In genomic region chr14:60184597-60185555, GRCh38 we compare ENCODE assay signal across 1 cellular context.
TF ChIP-seq lines count a peak whose summit lies in the region.

No MANE protein-coding gene starts in this region.

TF ChIP-seq in endothelial cell of umbilical vein, 7 proteins besides CTCF, POLR2A, EP300 and RAD21 (continued from another document):
- TF ChIP-seq MYC (IDR thresholded peaks at IDR 0.05; ENCODE audit: low read depth, low read length) (no peak), JUN (IDR thresholded peaks at IDR 0.05; ENCODE audit: borderline replicate concordance, insufficient read depth, insufficient read length, low read depth) (no peak), EZH2 (IDR thresholded peaks at IDR 0.05; ENCODE audit: borderline replicate concordance, low read depth, low read length, severe bottlenecking) (no peak), MAX (IDR thresholded peaks at IDR 0.05; ENCODE audit: insufficient read depth, insufficient read length) (no peak), FOS (IDR thresholded peaks at IDR 0.05; ENCODE audit: borderline replicate concordance, insufficient read depth, low read length) (no peak), GATA2 (IDR thresholded peaks at IDR 0.05; ENCODE audit: insufficient read depth, insufficient read length, low read depth, low read length) (no peak)
